ENCODE assay signal across 8 cellular contexts in genomic region chr5:20972419-20972925, GRCh38.
DNase-seq lines count a peak whose midpoint lies in the region; ATAC-seq and TF ChIP-seq lines count a peak whose summit lies in the region.

No MANE protein-coding gene starts in this region.

- peaks cover 23% of the 10 kb centered on the region for H3K4me1 Mint-ChIP-seq in nephron progenitor cell
- H3K4me1 Mint-ChIP-seq in T-cell = no peaks in the 10 kb centered on the region
- no peaks in the 10 kb centered on the region for H3K4me1 Mint-ChIP-seq in activated CD4-positive, alpha-beta memory T cell treated with anti-CD3 and anti-CD28 coated beads, Interleukin-2, amount 10 ng/mL, durations not matched to agents 7 days and 5 days

- H3K27ac Mint-ChIP-seq in nephron progenitor cell (no peak overlapping the region), T-cell (no peak overlapping the region)
- H3K27ac Mint-ChIP-seq in activated CD4-positive, alpha-beta memory T cell treated with anti-CD3 and anti-CD28 coated beads, Interleukin-2, amount 10 ng/mL, durations not matched to agents 7 days and 5 days = no peak overlapping the region

- H3K4me3 ChIP-seq in epithelial cell of esophagus (ENCODE audit: low read length) = peak overlapping the region; percentile 26

- POLR2A ChIA-PET in T-cell (lab: Charles Lee) = no interaction called here
- POLR2A ChIA-PET in activated CD4-positive, alpha-beta memory T cell treated with anti-CD3 and anti-CD28 coated beads, Interleukin-2, amount 10 ng/mL, durations not matched to agents 7 days and 5 days (lab: Charles Lee) = no interaction called here

- no peaks in the 10 kb centered on the region for H3K9me3 Mint-ChIP-seq in nephron progenitor cell
- H3K9me3 Mint-ChIP-seq in T-cell = peaks cover 9 to 12% (median 10%) of the 10 kb centered on the region in 3 donors
- peaks cover 10% of the 10 kb centered on the region for H3K9me3 Mint-ChIP-seq in activated CD4-positive, alpha-beta memory T cell treated with anti-CD3 and anti-CD28 coated beads, Interleukin-2, amount 10 ng/mL, durations not matched to agents 7 days and 5 days

- H3K27me3 Mint-ChIP-seq in nephron progenitor cell (ENCODE audit: low read depth, poor library complexity) = no peaks in the 10 kb centered on the region
- H3K27me3 Mint-ChIP-seq in T-cell = no peaks in the 10 kb centered on the region
- no peaks in the 10 kb centered on the region for H3K27me3 Mint-ChIP-seq in activated CD4-positive, alpha-beta memory T cell treated with anti-CD3 and anti-CD28 coated beads, Interleukin-2, amount 10 ng/mL, durations not matched to agents 7 days and 5 days

- TF ChIP-seq CTCF in epithelial cell of esophagus (IDR thresholded peaks at IDR 0.05; ENCODE audit: insufficient read depth, low read depth, low read length, missing control alignments) (peak; percentile 55), nephron progenitor cell (IDR thresholded peaks at IDR 0.05) (peak; percentile 17)

- peak overlapping the region; percentile 26 for H3K4me3 Mint-ChIP-seq in nephron progenitor cell
- H3K4me3 Mint-ChIP-seq in T-cell = no peak overlapping the region
- H3K4me3 Mint-ChIP-seq in activated CD4-positive, alpha-beta memory T cell treated with anti-CD3 and anti-CD28 coated beads, Interleukin-2, amount 10 ng/mL, durations not matched to agents 7 days and 5 days = no peak overlapping the region

- H3K36me3 Mint-ChIP-seq in nephron progenitor cell (ENCODE audit: low read depth) (no peaks in the 10 kb centered on the region), T-cell (no peaks in the 10 kb centered on the region)
- no peaks in the 10 kb centered on the region for H3K36me3 Mint-ChIP-seq in activated CD4-positive, alpha-beta memory T cell treated with anti-CD3 and anti-CD28 coated beads, Interleukin-2, amount 10 ng/mL, durations not matched to agents 7 days and 5 days (ENCODE audit: low read depth)

- peak; percentile 48 for DNase-seq in OCI-M2 (lab: John Stamatoyannopoulos, UW; ENCODE audit: unreplicated experiment)
- peak; percentile 86 for DNase-seq in epithelial cell of esophagus (ENCODE audit: low read depth)
- DNase-seq in nephron progenitor cell = peak; percentile 6
- no peak for DNase-seq in T-cell
- DNase-seq in activated CD4-positive, alpha-beta memory T cell treated with anti-CD3 and anti-CD28 coated beads, Interleukin-2, amount 10 ng/mL, durations not matched to agents 7 days and 5 days = no peak
- DNase-seq in activated CD4-positive, alpha-beta T cell treated with anti-CD3 and anti-CD28 coated beads for 48 hours = no peak

- ATAC-seq in GM18870 (IDR thresholded peaks at IDR 0.05; ENCODE audit: unreplicated experiment) = peak; percentile 75
- ATAC-seq in HG03175 (IDR thresholded peaks at IDR 0.05; ENCODE audit: unreplicated experiment) = peak; percentile 71
- ATAC-seq in T-cell (replicated peaks in 1 of 4) = no peak

- CTCF ChIA-PET in T-cell (lab: Charles Lee) = no interaction called here
- CTCF ChIA-PET in activated CD4-positive, alpha-beta memory T cell treated with anti-CD3 and anti-CD28 coated beads, Interleukin-2, amount 10 ng/mL, durations not matched to agents 7 days and 5 days (lab: Charles Lee) = no interaction called here

Comparison
In these comparisons a context has a peak if more than half of its experiments do, and no peak if none do; other contexts are left out.
1. ATAC-seq: peak in GM18870 (single experiment) and HG03175 (single experiment); none in T-cell (0 of 4).
2. DNase-seq: peak in OCI-M2 (single experiment), epithelial cell of esophagus (single experiment) and nephron progenitor cell (single experiment); none in T-cell (0 of 34), activated CD4-positive, alpha-beta memory T cell treated with anti-CD3 and anti-CD28 coated beads, Interleukin-2, amount 10 ng/mL, durations not matched to agents 7 days and 5 days (single experiment) and activated CD4-positive, alpha-beta T cell treated with anti-CD3 and anti-CD28 coated beads for 48 hours (single experiment).